In genomic region chr14:95507174-95507573, GRCh38 we compare ENCODE assay signal across 8 cellular contexts. TPM values are rescaled to one million over a fixed set of nuclear protein-coding genes. Genes with fewer than 3 reads are reported as not detected.
A peak's percentile ranks its signal among the peaks of the same experiment; 100 is the strongest.
DNase-seq lines count a peak whose midpoint lies in the region; ATAC-seq and TF ChIP-seq lines count a peak whose summit lies in the region.

No MANE protein-coding gene starts in this region.

- intact Hi-C loops in PC-9 (cut with micrococcal nuclease; ENCODE audit: unreplicated experiment) = no loop called here

- H3K9me2 ChIP-seq in PC-9 (ENCODE audit: insufficient read depth) = no peaks in the 10 kb centered on the region

- no peak overlapping the region for H2BK120ac ChIP-seq in trophoblast cell (ENCODE audit: insufficient read depth, low read length, poor library complexity)

- no peak overlapping the region for H4K91ac ChIP-seq in trophoblast cell (ENCODE audit: low read depth, low read length)

- H2AK5ac ChIP-seq in trophoblast cell (ENCODE audit: low read length) = no peak overlapping the region

- POLR2A ChIA-PET in PC-9 (lab: Charles Lee; ENCODE audit: unreplicated experiment) (interaction anchor here (0.5 kb wide), 1 partner anchor 9 kb away, joined by 4 read pairs; the partner anchor contains the start of gene SYNE3), GM10248 (lab: Yijun Ruan, JAX) (no interaction called here)

- H3K14ac ChIP-seq in trophoblast cell (ENCODE audit: low read length) = no peak overlapping the region

- peaks cover 8% of the 10 kb centered on the region for H3F3A ChIP-seq in PC-9 (ENCODE audit: insufficient read depth, low read depth)

- no peak overlapping the region for H3K18ac ChIP-seq in trophoblast cell (ENCODE audit: low read length)

- H2BK12ac ChIP-seq in trophoblast cell (ENCODE audit: low read length) = no peak overlapping the region

- CTCF ChIA-PET in PC-9 (lab: Charles Lee) (no interaction called here), GM10248 (lab: Yijun Ruan, JAX) (interaction anchor here (0.8 to 6.7 kb wide), 5 partner anchors 8 to 64 kb away, joined by 3 to 34 read pairs (median 9); no protein-coding TSS in a partner anchor)

- no peak overlapping the region for H3K9ac ChIP-seq in trophoblast cell (ENCODE audit: low read length)

- no peaks in the 10 kb centered on the region for H3K9me3 Mint-ChIP-seq in type B pancreatic cell

- H3K27ac ChIP-seq in PC-9 (peak overlapping the region; percentile 79), trophoblast cell (ENCODE audit: low read depth, low read length) (no peak overlapping the region)

- H3K23ac ChIP-seq in trophoblast cell (ENCODE audit: low read length) = no peak overlapping the region

- H3K4me2 ChIP-seq in PC-9 = peak overlapping the region; percentile 56
- H3K4me2 ChIP-seq in trophoblast cell (ENCODE audit: low read length) = no peak overlapping the region

- DNase-seq in COLO829 (ENCODE audit: low spot score) (peak; percentile 93), PC-9 (peak; percentile 46 to 91), trophoblast cell (peak; percentile 89 to 90), GM10248 (ENCODE audit: extremely low spot score) (no peak), DMS79 treated with DMSO at 0.1 percent for 48 hours (lab: John Stamatoyannopoulos, UW) (no peak), type B pancreatic cell (ENCODE audit: extremely low spot score, unreplicated experiment) (no peak)
- DNase-seq in activated CD4-positive, alpha-beta T cell treated with anti-CD3 and anti-CD28 coated beads for 4 hours = no peak

- no peaks in the 10 kb centered on the region for H3K36me3 Mint-ChIP-seq in type B pancreatic cell

- no peak overlapping the region for H4K12ac ChIP-seq in trophoblast cell (ENCODE audit: low read depth, low read length)

- H3K79me2 ChIP-seq in PC-9 (ENCODE audit: low read depth) = no peaks in the 10 kb centered on the region
- no peaks in the 10 kb centered on the region for H3K79me2 ChIP-seq in trophoblast cell (ENCODE audit: control insufficient read depth, insufficient read depth, low read length, poor library complexity)

- BruUV-seq in PC-9 (replicated peaks; lab: Mats Ljungman, UMichigan) = no TSS peak

- H3K4me3 ChIP-seq in PC-9 = no peak overlapping the region
- H3K4me3 ChIP-seq in trophoblast cell (ENCODE audit: low read depth, low read length) = no peak overlapping the region

- H2BK5ac ChIP-seq in trophoblast cell (ENCODE audit: low read depth, low read length, poor library complexity) = no peak overlapping the region

- TF ChIP-seq CTCF in PC-9 (conservative IDR thresholded peaks at IDR 0.05) (no peak), GM10248 (IDR thresholded peaks at IDR 0.05; ENCODE audit: control extremely low read depth, extremely low read depth, low read depth, missing control alignments) (no peak), type B pancreatic cell (conservative IDR thresholded peaks at IDR 0.05) (no peak)

- H3K36me3 ChIP-seq in PC-9 (ENCODE audit: low read depth) = no peaks in the 10 kb centered on the region
- no peaks in the 10 kb centered on the region for H3K36me3 ChIP-seq in trophoblast cell (ENCODE audit: control insufficient read depth in 1 of 2, insufficient read depth in 2 of 2, low read length in 2 of 2)

- WGBS in trophoblast cell (ENCODE audit: extremely low coverage, insufficient coverage, insufficient read length) = no CpG with 5 or more reads among the region's 8 CpGs

- H3K9me3 ChIP-seq in PC-9 (ENCODE audit: insufficient read depth, low read depth) = no peaks in the 10 kb centered on the region
- no peaks in the 10 kb centered on the region for H3K9me3 ChIP-seq in trophoblast cell (ENCODE audit: insufficient read depth, low read depth, low read length)

- H3K27ac Mint-ChIP-seq in type B pancreatic cell = no peak overlapping the region

- H3K4me3 Mint-ChIP-seq in type B pancreatic cell = no peak overlapping the region

- peaks cover 26% of the 10 kb centered on the region for H3K27me3 Mint-ChIP-seq in type B pancreatic cell

- no peaks in the 10 kb centered on the region for H4K20me1 ChIP-seq in PC-9 (ENCODE audit: insufficient read depth)

- peaks cover 20% of the 10 kb centered on the region for H3K4me1 ChIP-seq in PC-9 (replicated peaks; ENCODE audit: insufficient read depth)
- peaks cover 14% of the 10 kb centered on the region in 2 experiments for H3K4me1 ChIP-seq in trophoblast cell (ENCODE audit: control insufficient read depth in 1 of 2, insufficient read depth in 2 of 2, low read length in 2 of 2)

- H3K27me3 ChIP-seq in PC-9 (ENCODE audit: insufficient read depth, low read depth) (no peaks in the 10 kb centered on the region), trophoblast cell (ENCODE audit: insufficient read depth, low read length) (no peaks in the 10 kb centered on the region)

- ATAC-seq in esophagus mucosa = peak; percentile 71

- no peaks in the 10 kb centered on the region for H3K79me1 ChIP-seq in trophoblast cell (ENCODE audit: low read length)

- peaks cover 4% of the 10 kb centered on the region for H3K4me1 Mint-ChIP-seq in type B pancreatic cell (ENCODE audit: unreplicated experiment)

- no peak overlapping the region for H2AFZ ChIP-seq in PC-9
- H2AFZ ChIP-seq in trophoblast cell (ENCODE audit: insufficient read depth, low read length, poor library complexity) = no peak overlapping the region

- H3K4ac ChIP-seq in trophoblast cell (ENCODE audit: low read depth, low read length) = no peak overlapping the region

- H4K8ac ChIP-seq in trophoblast cell (ENCODE audit: low read depth, low read length) = no peak overlapping the region

RNA-seq across cellular contexts. Expression of gene SYNE3, which starts 9.3 kb away (rescaled TPM):
- total RNA-seq in PC-9 (2021) (1.5 and 1.9 TPM in 2 replicates), esophagus mucosa (1.9 TPM), type B pancreatic cell (ENCODE audit: low replicate concordance) (0.65 and 2.9 TPM in 2 replicates)
- 0.81 and 0.86 TPM in 2 replicates for polyA plus RNA-seq in trophoblast cell (2013)

RNA-seq across cellular contexts. Expression of gene GLRX5, which starts 27.7 kb away (rescaled TPM):
- total RNA-seq in PC-9 (2021) (19.6 and 23.2 TPM in 2 replicates), esophagus mucosa (27.8 TPM), type B pancreatic cell (ENCODE audit: low replicate concordance) (48.8 and 59.4 TPM in 2 replicates)
- 44.9 and 47.3 TPM in 2 replicates for polyA plus RNA-seq in trophoblast cell (2013)

Comparison
In these comparisons a context has a peak if more than half of its experiments do, and no peak if none do; other contexts are left out.
1. DNase-seq: peak in COLO829 (single experiment), PC-9 (2 of 2) and trophoblast cell (2 of 2); none in GM10248 (single experiment), DMS79 treated with DMSO at 0.1 percent for 48 hours (single experiment), type B pancreatic cell (single experiment) and activated CD4-positive, alpha-beta T cell treated with anti-CD3 and anti-CD28 coated beads for 4 hours (0 of 2).